8 cellular contexts compared by ENCODE assay signal in genomic region chr14:91303091-91303923, GRCh38. TPM values are rescaled to one million over a fixed set of nuclear protein-coding genes. Genes with fewer than 3 reads are reported as not detected.
A peak's percentile ranks its signal among the peaks of the same experiment; 100 is the strongest.
DNase-seq lines count a peak whose midpoint lies in the region; ATAC-seq and TF ChIP-seq lines count a peak whose summit lies in the region.

No MANE protein-coding gene starts in this region.

- no peak overlapping the region for H3K27ac ChIP-seq in MM.1S (ENCODE audit: low read length)
- no peak overlapping the region for H3K27ac ChIP-seq in upper lobe of left lung
- H3K27ac ChIP-seq in ascending aorta = no peak overlapping the region

- no peaks in the 10 kb centered on the region for H3K9me3 Mint-ChIP-seq in activated T-cell treated with anti-CD3 and anti-CD28 coated beads, Interleukin-2, amount 50 U/mL, for 24 hours

- H3K4me1 Mint-ChIP-seq in activated T-cell treated with anti-CD3 and anti-CD28 coated beads, Interleukin-2, amount 50 U/mL, for 24 hours (ENCODE audit: low read depth) = peaks cover 76% of the 10 kb centered on the region

- no peaks in the 10 kb centered on the region for H3K27me3 Mint-ChIP-seq in activated T-cell treated with anti-CD3 and anti-CD28 coated beads, Interleukin-2, amount 50 U/mL, for 24 hours

- H3K4me3 ChIP-seq in MM.1S (ENCODE audit: low read length) = no peak overlapping the region
- peak overlapping the region; percentile 16; the same call in 1 of the 2 replicates for H3K4me3 ChIP-seq in iPS-18c (ENCODE audit: insufficient read depth, low read depth, low read length)
- no peak overlapping the region for H3K4me3 ChIP-seq in upper lobe of left lung
- H3K4me3 ChIP-seq in ascending aorta = no peak overlapping the region

- H4K20me1 ChIP-seq in MM.1S (ENCODE audit: insufficient read depth, low read length) = no peaks in the 10 kb centered on the region

- TF ChIP-seq POLR2A in upper lobe of left lung (IDR thresholded peaks at IDR 0.05) = no peak

- no peak for TF ChIP-seq EP300 in upper lobe of left lung (IDR thresholded peaks at IDR 0.05)

- H3K79me2 ChIP-seq in MM.1S (ENCODE audit: low read length) = peaks cover 76% of the 10 kb centered on the region

- H3K9me2 ChIP-seq in MM.1S (replicated peaks; ENCODE audit: insufficient read depth, low read length) = no peaks in the 10 kb centered on the region

- H3K9ac ChIP-seq in MM.1S (ENCODE audit: low read length) = no peak overlapping the region

- H3K9me3 ChIP-seq in MM.1S (replicated peaks; ENCODE audit: insufficient read depth, low read length) = no peaks in the 10 kb centered on the region
- no peaks in the 10 kb centered on the region for H3K9me3 ChIP-seq in iPS-18c (ENCODE audit: control insufficient read depth, insufficient read depth, low read length)
- H3K9me3 ChIP-seq in upper lobe of left lung = no peaks in the 10 kb centered on the region
- no peaks in the 10 kb centered on the region for H3K9me3 ChIP-seq in ascending aorta

- H3K36me3 Mint-ChIP-seq in activated T-cell treated with anti-CD3 and anti-CD28 coated beads, Interleukin-2, amount 50 U/mL, for 24 hours (ENCODE audit: low read depth) = peaks cover 99% of the 10 kb centered on the region

- 77 to 86% methylated on average over 18 to 23 of the region's 23 CpGs for WGBS in upper lobe of left lung, 2 donors

- no peaks in the 10 kb centered on the region for H3F3A ChIP-seq in MM.1S (ENCODE audit: insufficient read depth, low read length)

- peak overlapping the region; percentile 69 for H3K4me3 Mint-ChIP-seq in activated T-cell treated with anti-CD3 and anti-CD28 coated beads, Interleukin-2, amount 50 U/mL, for 24 hours

- H2AFZ ChIP-seq in MM.1S (ENCODE audit: low read length) = no peak overlapping the region

- H3K4me1 ChIP-seq in MM.1S (ENCODE audit: low read length) (no peaks in the 10 kb centered on the region), upper lobe of left lung (peaks cover 0 to 10% (median 2%) of the 10 kb centered on the region in 4 donors), ascending aorta (peaks cover 0 to 3% of the 10 kb centered on the region in 2 donors)

- no peak for TF ChIP-seq CTCF in MM.1S (IDR thresholded peaks at IDR 0.05; ENCODE audit: low read length)
- TF ChIP-seq CTCF in upper lobe of left lung (IDR thresholded peaks at IDR 0.05) = no peak
- TF ChIP-seq CTCF in ascending aorta (IDR thresholded peaks at IDR 0.05) = no peak

- DNase-seq in activated T-cell treated with anti-CD3 and anti-CD28 coated beads for 24 hours (ENCODE audit: low read depth) = peak; percentile 56
- no peak for DNase-seq in activated T-cell treated with anti-CD3 and anti-CD28 coated beads for 4 hours
- DNase-seq in MM.1S = peak; percentile 26
- DNase-seq in activated T-cell treated with anti-CD3 and anti-CD28 coated beads, Interleukin-2, amount 50 U/mL, for 24 hours = peak; percentile 75
- no peak for DNase-seq in upper lobe of left lung
- DNase-seq in ascending aorta (ENCODE audit: low spot score in 2 of 2) = no peak

- intact Hi-C loops in ascending aorta (cut with DNase I) = no loop called here

- H3K27ac Mint-ChIP-seq in activated T-cell treated with anti-CD3 and anti-CD28 coated beads, Interleukin-2, amount 50 U/mL, for 24 hours = peak overlapping the region; percentile 99

- H3K27me3 ChIP-seq in MM.1S (replicated peaks; ENCODE audit: insufficient read depth, low read length) (no peaks in the 10 kb centered on the region), upper lobe of left lung (no peaks in the 10 kb centered on the region), ascending aorta (no peaks in the 10 kb centered on the region)

- no peaks in the 10 kb centered on the region; the same call in none of the 2 replicates for H3K36me3 ChIP-seq in MM.1S (replicated peaks; ENCODE audit: insufficient read depth, low read length)
- H3K36me3 ChIP-seq in upper lobe of left lung = peaks cover 15 to 78% (median 62%) of the 10 kb centered on the region in 4 donors
- no peaks in the 10 kb centered on the region for H3K36me3 ChIP-seq in ascending aorta

- peak; percentile 48 to 59 for ATAC-seq in upper lobe of left lung (ENCODE audit: low FRiP score in 2 of 2)
- ATAC-seq in HG03571 (IDR thresholded peaks at IDR 0.05; ENCODE audit: unreplicated experiment) = no peak

- H3K4me2 ChIP-seq in MM.1S (ENCODE audit: low read depth, low read length) = no peak overlapping the region

RNA-seq across cellular contexts. Expression of gene GPR68, which starts 58.8 kb away (rescaled TPM):
- total RNA-seq in upper lobe of left lung (1 to 10 TPM; 1.2 to 8.4 (median 3.3) TPM), ascending aorta (not detected)

Comparison
In these comparisons a context has a peak if more than half of its experiments do, and no peak if none do; other contexts are left out.
1. DNase-seq: peak in activated T-cell treated with anti-CD3 and anti-CD28 coated beads for 24 hours (single experiment), MM.1S (single experiment) and activated T-cell treated with anti-CD3 and anti-CD28 coated beads, Interleukin-2, amount 50 U/mL, for 24 hours (single experiment); none in activated T-cell treated with anti-CD3 and anti-CD28 coated beads for 4 hours (single experiment), upper lobe of left lung (0 of 2) and ascending aorta (0 of 2).